ENCODE assay signal across 18 cellular contexts in genomic region chr10:6058677-6059475, GRCh38. TPM values are rescaled to one million over a fixed set of nuclear protein-coding genes. Genes with fewer than 3 reads are reported as not detected.
DNase-seq lines count a peak whose midpoint lies in the region; ATAC-seq and TF ChIP-seq lines count a peak whose summit lies in the region.
"Had no signal": no experiment of that assay in that cellular context is flagged by ENCODE, and none has a peak within 500 bp of the region (broad histone marks: within the 10 kb centered on the region; RNA-seq: fewer than 3 reads in every experiment).

No MANE protein-coding gene starts in this region.

- H3K27me3 ChIP-seq in smooth muscle cell (ENCODE audit: low read depth): peaks cover 18% of the 10 kb centered on the region

- H3K36me3 ChIP-seq in smooth muscle cell (ENCODE audit: low read depth): no peaks in the 10 kb centered on the region
- H3K36me3 ChIP-seq: thoracic aorta had no signal

- H3K27ac ChIP-seq in smooth muscle cell (ENCODE audit: low read depth): no peak overlapping the region
- H3K27ac ChIP-seq: thoracic aorta had no signal

- H4K20me1 ChIP-seq in smooth muscle cell (ENCODE audit: low read depth): no peaks in the 10 kb centered on the region

- peaks cover 79% of the 10 kb centered on the region for H3K36me3 Mint-ChIP-seq in activated CD4-positive, alpha-beta T cell treated with anti-CD3 and anti-CD28 coated beads for 36 hours (ENCODE audit: low read depth)
- H3K36me3 Mint-ChIP-seq in T-helper 2 cell treated with Interferon-gamma antibody and Interleukin-4, amounts not matched to agents 5 μg/mL and 100 μg/mL, for 36 hours (ENCODE audit: low read depth): peaks cover 58% of the 10 kb centered on the region

- no peak overlapping the region for H2AFZ ChIP-seq in smooth muscle cell (ENCODE audit: low read depth)

- 90% methylated on average over 3 of the region's 3 CpGs for WGBS in smooth muscle cell (ENCODE audit: low lambda C conversion rate)

- no peaks in the 10 kb centered on the region for H3K4me1 ChIP-seq in smooth muscle cell (ENCODE audit: low read depth)

- H3K9ac ChIP-seq in smooth muscle cell (ENCODE audit: low read depth): no peak overlapping the region

- intact Hi-C loops in activated CD4-positive, alpha-beta T cell treated with anti-CD3 and anti-CD28 coated beads for 36 hours (cut with DNase I, micrococcal nuclease): loop anchor here (1.0 to 10.0 kb wide), 9 partner anchors 9 to 614 kb away; partner anchors contain the start of gene GDI2 (in 1 of the 2)

- no peak overlapping the region for H3K4me2 ChIP-seq in smooth muscle cell

- H3K4me3 Mint-ChIP-seq in activated CD4-positive, alpha-beta T cell treated with anti-CD3 and anti-CD28 coated beads for 36 hours: peak overlapping the region; percentile 91
- H3K4me3 Mint-ChIP-seq in T-helper 2 cell treated with Interferon-gamma antibody and Interleukin-4, amounts not matched to agents 5 μg/mL and 100 μg/mL, for 36 hours: peak overlapping the region; percentile 97

- peak overlapping the region; percentile 93 for H3K27ac Mint-ChIP-seq in activated CD4-positive, alpha-beta T cell treated with anti-CD3 and anti-CD28 coated beads for 36 hours
- peak overlapping the region; percentile 89 for H3K27ac Mint-ChIP-seq in T-helper 2 cell treated with Interferon-gamma antibody and Interleukin-4, amounts not matched to agents 5 μg/mL and 100 μg/mL, for 36 hours

- H3F3A ChIP-seq in smooth muscle cell (ENCODE audit: low read depth): no peaks in the 10 kb centered on the region

- H3K4me3 ChIP-seq in smooth muscle cell: no peak overlapping the region
- H3K4me3 ChIP-seq: thoracic aorta had no signal

- no peak for TF ChIP-seq CTCF in smooth muscle cell (IDR thresholded peaks at IDR 0.05; ENCODE audit: borderline replicate concordance, insufficient read depth, poor library complexity, severe bottlenecking)

- no peaks in the 10 kb centered on the region for H3K79me2 ChIP-seq in smooth muscle cell (ENCODE audit: low read depth)

- no peaks in the 10 kb centered on the region for H3K27me3 Mint-ChIP-seq in activated CD4-positive, alpha-beta T cell treated with anti-CD3 and anti-CD28 coated beads for 36 hours
- no peaks in the 10 kb centered on the region for H3K27me3 Mint-ChIP-seq in T-helper 2 cell treated with Interferon-gamma antibody and Interleukin-4, amounts not matched to agents 5 μg/mL and 100 μg/mL, for 36 hours (ENCODE audit: low read depth)

- CTCF ChIA-PET in activated CD4-positive, alpha-beta T cell treated with anti-CD3 and anti-CD28 coated beads for 36 hours (lab: Charles Lee): interaction anchor here (1.0 to 11.0 kb wide), 8 partner anchors 9 to 169 kb away, joined by 3 to 113 read pairs (median 8); partner anchors contain the start of gene FBH1

- H3K9me3 ChIP-seq in smooth muscle cell (replicated peaks; ENCODE audit: low read depth): no peaks in the 10 kb centered on the region
- H3K9me3 ChIP-seq: thoracic aorta had no signal

- peak; percentile 27 for ATAC-seq in activated CD4-positive, alpha-beta T cell treated with anti-CD3 and anti-CD28 coated beads for 36 hours
- ATAC-seq in GM19351 (IDR thresholded peaks at IDR 0.05; ENCODE audit: unreplicated experiment): peak; percentile 39
- ATAC-seq: Panc1 had no signal

- H3K4me1 Mint-ChIP-seq in activated CD4-positive, alpha-beta T cell treated with anti-CD3 and anti-CD28 coated beads for 36 hours: peaks cover 52% of the 10 kb centered on the region
- peaks cover 67% of the 10 kb centered on the region for H3K4me1 Mint-ChIP-seq in T-helper 2 cell treated with Interferon-gamma antibody and Interleukin-4, amounts not matched to agents 5 μg/mL and 100 μg/mL, for 36 hours (ENCODE audit: low read depth)

- POLR2A ChIA-PET in activated CD4-positive, alpha-beta T cell treated with anti-CD3 and anti-CD28 coated beads for 36 hours (lab: Charles Lee): interaction anchor here (0.6 to 2.9 kb wide), 12 partner anchors 9 to 169 kb away, joined by 3 to 31 read pairs (median 4); partner anchors contain the start of genes ANKRD16 and FBH1

- no peaks in the 10 kb centered on the region for H3K9me3 Mint-ChIP-seq in activated CD4-positive, alpha-beta T cell treated with anti-CD3 and anti-CD28 coated beads for 36 hours (ENCODE audit: low read depth)
- H3K9me3 Mint-ChIP-seq in T-helper 2 cell treated with Interferon-gamma antibody and Interleukin-4, amounts not matched to agents 5 μg/mL and 100 μg/mL, for 36 hours: no peaks in the 10 kb centered on the region

- peak; percentile 2 for DNase-seq in activated CD4-positive, alpha-beta T cell treated with anti-CD3 and anti-CD28 coated beads for 36 hours
- no peak for DNase-seq in activated CD4-positive, alpha-beta T cell treated with anti-CD3 and anti-CD28 coated beads, Interleukin-2, amount 50 U/mL, for 1 hour
- DNase-seq in T-helper 2 cell treated with Interferon-gamma antibody and Interleukin-4, amounts not matched to agents 5 μg/mL and 100 μg/mL, for 36 hours (ENCODE audit: low spot score): no peak
- DNase-seq in islet precursor cell: peak; percentile 19
- DNase-seq in NCI-H524 (lab: John Stamatoyannopoulos, UW): no peak
- DNase-seq in smooth muscle cell (lab: John Stamatoyannopoulos, UW; ENCODE audit: unreplicated experiment): no peak
- DNase-seq in inferior parietal cortex (ENCODE audit: extremely low spot score): no peak
- DNase-seq: effector CD4-positive, alpha-beta T cell; IMR-90; mammary epithelial cell; NCI-H1105; NCI-H446; occipital lobe had no signal

RNA-seq across cellular contexts. Expression of gene IL2RA, which starts 3.3 kb away (rescaled TPM):
- 100 to 1,000 TPM; 659 to 980 TPM for total RNA-seq in activated CD4-positive, alpha-beta T cell treated with anti-CD3 and anti-CD28 coated beads for 36 hours
- total RNA-seq in smooth muscle cell: not detected in 2 replicates
- not detected in 2 replicates for polyA plus RNA-seq in smooth muscle cell
- total RNA-seq: A172, fibroblast of villous mesenchyme, IMR-90, mammary epithelial cell, occipital lobe had no signal
- polyA plus RNA-seq: IMR-90, mammary epithelial cell had no signal

RNA-seq across cellular contexts. Expression of gene RBM17, which starts 30.0 kb away (rescaled TPM):
- total RNA-seq in activated CD4-positive, alpha-beta T cell treated with anti-CD3 and anti-CD28 coated beads for 36 hours: 100 to 1,000 TPM; 206 to 246 TPM
- 20.0 and 37.0 TPM in 2 replicates for total RNA-seq in smooth muscle cell
- polyA plus RNA-seq in smooth muscle cell: 68.3 and 81.2 TPM in 2 replicates

Comparison
In these comparisons a context has a peak if more than half of its experiments do, and no peak if none do; other contexts are left out.
1. DNase-seq: peak in activated CD4-positive, alpha-beta T cell treated with anti-CD3 and anti-CD28 coated beads for 36 hours (single experiment) and islet precursor cell (single experiment); none in activated CD4-positive, alpha-beta T cell treated with anti-CD3 and anti-CD28 coated beads, Interleukin-2, amount 50 U/mL, for 1 hour (single experiment), T-helper 2 cell treated with Interferon-gamma antibody and Interleukin-4, amounts not matched to agents 5 μg/mL and 100 μg/mL, for 36 hours (single experiment), NCI-H524 (0 of 2), smooth muscle cell (single experiment) and inferior parietal cortex (single experiment).
2. RNA of gene IL2RA, which starts 3.3 kb away (total RNA-seq): 659 to 980 TPM in activated CD4-positive, alpha-beta T cell treated with anti-CD3 and anti-CD28 coated beads for 36 hours; not detected in smooth muscle cell; every median in the first group is over 100 times any median in the second.